ENCODE assay signal across 1 cellular context in genomic region chr20:40682104-40683045, GRCh38.
A peak's percentile ranks its signal among the peaks of the same experiment; 100 is the strongest.
TF ChIP-seq lines count a peak whose summit lies in the region.

No MANE protein-coding gene starts in this region.

TF ChIP-seq in HepG2, 621 proteins besides CTCF, POLR2A, EP300 and RAD21 (continued from another document and continues in another):
- no peak for TF ChIP-seq TRIM22 (IDR thresholded peaks at IDR 0.05)
- 0 out of 2 replicates have a peak, but pooled peaks have one; percentile 50 for TF ChIP-seq SAFB2 (CRISPR knock-in tag; IDR thresholded peaks at IDR 0.05; ENCODE audit: borderline replicate concordance, low read depth)
- no peak for TF ChIP-seq ZFP41 (CRISPR knock-in tag; IDR thresholded peaks at IDR 0.05; ENCODE audit: borderline replicate concordance)
- 0 out of 2 replicates have a peak, but pooled peaks have one; percentile 37 for TF ChIP-seq ZNF770 (CRISPR knock-in tag; IDR thresholded peaks at IDR 0.05)
- TF ChIP-seq ZFP36L2 (CRISPR knock-in tag; IDR thresholded peaks at IDR 0.05) = no peak
- no peak for TF ChIP-seq MED8 (CRISPR knock-in tag; IDR thresholded peaks at IDR 0.05; ENCODE audit: insufficient replicate concordance)
- TF ChIP-seq DNMT1 (CRISPR knock-in tag; IDR thresholded peaks at IDR 0.05) = no peak
- TF ChIP-seq SALL2 (CRISPR knock-in tag; IDR thresholded peaks at IDR 0.05) = no peak
- TF ChIP-seq CHD2 (IDR thresholded peaks at IDR 0.05; ENCODE audit: low read depth, low read length) = no peak
- no peak for TF ChIP-seq ZNF790 (CRISPR knock-in tag; IDR thresholded peaks at IDR 0.05; ENCODE audit: borderline replicate concordance)
- TF ChIP-seq ZNF143 (CRISPR knock-in tag; IDR thresholded peaks at IDR 0.05) = peak; percentile 23; the same call in 1 of the 2 replicates
- no peak for TF ChIP-seq ESRRA (CRISPR knock-in tag; IDR thresholded peaks at IDR 0.05; ENCODE audit: low read depth)
- TF ChIP-seq SMC3 (IDR thresholded peaks at IDR 0.05; ENCODE audit: low read length) = no peak; the same call in 1 of the 2 replicates
- TF ChIP-seq THAP9 (CRISPR knock-in tag; IDR thresholded peaks at IDR 0.05; ENCODE audit: borderline replicate concordance) = no peak
- TF ChIP-seq ZFP91 (CRISPR knock-in tag; IDR thresholded peaks at IDR 0.05; ENCODE audit: borderline replicate concordance) = 0 out of 2 replicates have a peak, but pooled peaks have one; percentile 16
- TF ChIP-seq ZNF138 (CRISPR knock-in tag; IDR thresholded peaks at IDR 0.05; ENCODE audit: low read depth) = no peak
- TF ChIP-seq ZNF879 (CRISPR knock-in tag; IDR thresholded peaks at IDR 0.05) = no peak
- TF ChIP-seq SMARCE1 (IDR thresholded peaks at IDR 0.05; ENCODE audit: borderline replicate concordance) = no peak
- no peak for TF ChIP-seq ZNF780A (CRISPR knock-in tag; IDR thresholded peaks at IDR 0.05)
- TF ChIP-seq ZNF274 (CRISPR knock-in tag; IDR thresholded peaks at IDR 0.05) = no peak
- TF ChIP-seq ZNF10 (CRISPR knock-in tag; IDR thresholded peaks at IDR 0.05; ENCODE audit: borderline replicate concordance, low read depth) = no peak
- TF ChIP-seq ZNF224 (CRISPR knock-in tag; IDR thresholded peaks at IDR 0.05) = 0 out of 2 replicates have a peak, but pooled peaks have one; percentile 62
- no peak for TF ChIP-seq ZBTB37 (CRISPR knock-in tag; IDR thresholded peaks at IDR 0.05)
- TF ChIP-seq TBP (CRISPR knock-in tag; IDR thresholded peaks at IDR 0.05) = no peak
- no peak for TF ChIP-seq GTF3A (CRISPR knock-in tag; conservative IDR thresholded peaks at IDR 0.05)
- no peak for TF ChIP-seq BRF2 (CRISPR knock-in tag; IDR thresholded peaks at IDR 0.05)
- no peak for TF ChIP-seq CC2D1A (CRISPR knock-in tag; IDR thresholded peaks at IDR 0.05)
- 0 out of 2 replicates have a peak, but pooled peaks have one; percentile 15 for TF ChIP-seq STAG1 (CRISPR knock-in tag; IDR thresholded peaks at IDR 0.05)
- TF ChIP-seq KDM5A (IDR thresholded peaks at IDR 0.05; ENCODE audit: borderline replicate concordance, low read length) = no peak
- TF ChIP-seq ZNF142 (CRISPR knock-in tag; IDR thresholded peaks at IDR 0.05) = no peak
- 0 out of 2 replicates have a peak, but pooled peaks have one; percentile 32 for TF ChIP-seq SIX4 (CRISPR knock-in tag; IDR thresholded peaks at IDR 0.05)
- no peak for TF ChIP-seq ZNF572 (CRISPR knock-in tag; IDR thresholded peaks at IDR 0.05)
- no peak for TF ChIP-seq PHF20 (CRISPR knock-in tag; IDR thresholded peaks at IDR 0.05)
- peak; percentile 63; the same call in 1 of the 2 replicates for TF ChIP-seq KLF12 (CRISPR knock-in tag; IDR thresholded peaks at IDR 0.05; ENCODE audit: borderline replicate concordance)
- no peak for TF ChIP-seq ZNF639 (CRISPR knock-in tag; conservative IDR thresholded peaks at IDR 0.05)
- no peak for TF ChIP-seq IRF1 (CRISPR knock-in tag; IDR thresholded peaks at IDR 0.05; ENCODE audit: low read depth)
- no peak for TF ChIP-seq PRDM4 (CRISPR knock-in tag; IDR thresholded peaks at IDR 0.05; ENCODE audit: borderline replicate concordance)
- TF ChIP-seq GLI4 (CRISPR knock-in tag; IDR thresholded peaks at IDR 0.05; ENCODE audit: borderline replicate concordance) = no peak
